In genomic region chr14:70642313-70643235, GRCh38 we compare ENCODE assay signal across 8 cellular contexts. TPM values are rescaled to one million over a fixed set of nuclear protein-coding genes. Genes with fewer than 3 reads are reported as not detected.
DNase-seq lines count a peak whose midpoint lies in the region; ATAC-seq and TF ChIP-seq lines count a peak whose summit lies in the region.

No MANE protein-coding gene starts in this region.

- H3F3A ChIP-seq in SU-DHL-6 (ENCODE audit: insufficient read depth): peaks cover 22% of the 10 kb centered on the region

- ATAC-seq in HG02885 (IDR thresholded peaks at IDR 0.05; ENCODE audit: poor library complexity, unreplicated experiment) (peak; percentile 53), right lobe of liver (peak; percentile 16 to 34 (median 25))

- TF ChIP-seq POLR2A in right lobe of liver (IDR thresholded peaks at IDR 0.05) (no peak), suprapubic skin (IDR thresholded peaks at IDR 0.05) (no peak)

- no peak overlapping the region for H2AFZ ChIP-seq in SU-DHL-6 (ENCODE audit: low read depth, low read length, severe bottlenecking)

- in situ Hi-C loops in GM13977 (cut with MboI; ENCODE audit: low pct_unique_long_range_greater_than_20kb, low sequenced_read_pairs, unreplicated experiment): no loop called here

- no peaks in the 10 kb centered on the region for H3K9me2 ChIP-seq in SU-DHL-6 (replicated peaks; ENCODE audit: insufficient read depth, low read length)

- H3K9me3 ChIP-seq in SU-DHL-6 (ENCODE audit: insufficient read depth, low read length) (no peaks in the 10 kb centered on the region), right lobe of liver (no peaks in the 10 kb centered on the region), suprapubic skin (no peaks in the 10 kb centered on the region)

- peaks cover 12% of the 10 kb centered on the region for H3K36me3 ChIP-seq in SU-DHL-6 (ENCODE audit: low read length)
- no peaks in the 10 kb centered on the region for H3K36me3 ChIP-seq in right lobe of liver
- H3K36me3 ChIP-seq in suprapubic skin: no peaks in the 10 kb centered on the region

- no peak for TF ChIP-seq CTCF in GM13977 (IDR thresholded peaks at IDR 0.05; ENCODE audit: extremely low read depth, insufficient read depth, missing control alignments)
- TF ChIP-seq CTCF in SU-DHL-6 (IDR thresholded peaks at IDR 0.05; ENCODE audit: insufficient read depth, low read length, poor library complexity, severe bottlenecking): no peak
- no peak for TF ChIP-seq CTCF in right lobe of liver (IDR thresholded peaks at IDR 0.05)
- no peak for TF ChIP-seq CTCF in suprapubic skin (IDR thresholded peaks at IDR 0.05)

- intact Hi-C loops in right lobe of liver (cut with DNase I): no loop called here

- peak overlapping the region; percentile 100 for H3K9ac ChIP-seq in SU-DHL-6 (ENCODE audit: low read length)

- H3K27me3 ChIP-seq in SU-DHL-6 (ENCODE audit: low read length) (no peaks in the 10 kb centered on the region), right lobe of liver (no peaks in the 10 kb centered on the region), suprapubic skin (peaks cover 35% of the 10 kb centered on the region)

- H3K27ac ChIP-seq in SU-DHL-6 (ENCODE audit: low read depth, low read length) (peak overlapping the region; percentile 96), right lobe of liver (no peak overlapping the region), suprapubic skin (peak overlapping the region; percentile 23)

- peaks cover 0 to 9% (median 0%) of the 10 kb centered on the region in 4 donors for H3K4me1 ChIP-seq in right lobe of liver
- peaks cover 17% of the 10 kb centered on the region for H3K4me1 ChIP-seq in suprapubic skin

- no peaks in the 10 kb centered on the region for H4K20me1 ChIP-seq in SU-DHL-6 (ENCODE audit: low read depth, low read length)

- H3K4me2 ChIP-seq in SU-DHL-6 (ENCODE audit: low read depth, low read length, poor library complexity, severe bottlenecking): peak overlapping the region; percentile 96

- peaks cover 90% of the 10 kb centered on the region for H3K79me2 ChIP-seq in SU-DHL-6 (ENCODE audit: insufficient read depth, low read length)

- no peak for TF ChIP-seq EP300 in suprapubic skin (IDR thresholded peaks at IDR 0.05)

- DNase-seq in GM13977 (ENCODE audit: low spot score) (peak; percentile 63), cerebellum (ENCODE audit: low spot score) (peak; percentile 34), right lobe of liver (peak in 1 of 3 donors; percentile 29), suprapubic skin (ENCODE audit: low spot score in 2 of 2) (no peak), pons (ENCODE audit: low spot score) (no peak), SHP77 treated with DMSO at 0.1 percent for 48 hours (lab: John Stamatoyannopoulos, UW) (no peak)

- peak overlapping the region; percentile 84 for H3K4me3 ChIP-seq in SU-DHL-6 (ENCODE audit: insufficient read depth, low read length, poor library complexity, severe bottlenecking)
- peak overlapping the region; percentile 50 to 60 (median 59) for H3K4me3 ChIP-seq in right lobe of liver
- H3K4me3 ChIP-seq in suprapubic skin: peak overlapping the region; percentile 78

- WGBS in right lobe of liver (ENCODE audit: insufficient coverage, low coverage, low lambda C conversion rate, missing lambda C conversion rate): 11% methylated on average over 5 of the region's 50 CpGs
- WGBS in suprapubic skin: 5% methylated on average over 40 of the region's 50 CpGs

RNA-seq across cellular contexts. Expression of gene TTC9, which starts 0.9 kb away (rescaled TPM):
- 15.5 TPM for total RNA-seq in cerebellum
- 1 to 10 TPM in 3 of 6 experiments, under 1 TPM in 3; 0.15 to 5.5 (median 2.8) TPM for total RNA-seq in right lobe of liver
- 1 to 10 TPM; 3.6 to 8.7 (median 4.7) TPM for total RNA-seq in suprapubic skin

RNA-seq across cellular contexts. Expression of gene MED6, which starts 42.1 kb away (rescaled TPM):
- total RNA-seq in cerebellum: 59.7 TPM
- 10 to 100 TPM in 5 of 6 experiments, 1 to 10 TPM in 1; 8.8 to 20.0 (median 13.7) TPM for total RNA-seq in right lobe of liver
- total RNA-seq in suprapubic skin: 10 to 100 TPM; 38.1 to 76.0 (median 42.1) TPM

Comparison
In these comparisons a context has a peak if more than half of its experiments do, and no peak if none do; other contexts are left out.
1. DNase-seq: peak in GM13977 (single experiment) and cerebellum (single experiment); none in suprapubic skin (0 of 2), pons (single experiment) and SHP77 treated with DMSO at 0.1 percent for 48 hours (single experiment).
2. H3K27ac ChIP-seq: peak in SU-DHL-6 (single experiment) and suprapubic skin (single experiment); none in right lobe of liver (0 of 3).
3. Peak in every context shown above with its lines, with median percentiles within 50 percentile points of each other: H3K4me3 ChIP-seq.